Comparison of ENCODE assay signal across 8 cellular contexts in genomic region chr15:26082833-26083174, GRCh38.
DNase-seq lines count a peak whose midpoint lies in the region; FAIRE-seq lines count a peak whose summit lies in the region.

No MANE protein-coding gene starts in this region.

- H3K9ac ChIP-seq in mucosa of rectum (ENCODE audit: low read depth in 1 of 2, low read length in 2 of 2), result peak overlapping the region; percentile 66 to 72

- peak overlapping the region; percentile 78 for H3K4me3 Mint-ChIP-seq in dendritic cell treated with granulocyte-macrophage colony-stimulating factor and Interleukin-4, amounts not matched to agents 40 ng/mL and 50 ng/mL, for 4 days

- FAIRE-seq in RCC 7860 (lab: Jason Lieb, UNC), result no peak

- H3K9me3 ChIP-seq in mucosa of rectum (ENCODE audit: control insufficient read depth in 2 of 2, low read length in 2 of 2), result no peaks in the 10 kb centered on the region

- H3K27me3 ChIP-seq in mucosa of rectum (ENCODE audit: control insufficient read depth in 2 of 2, insufficient read depth in 2 of 2, low read length in 2 of 2), result no peaks in the 10 kb centered on the region

- no peaks in the 10 kb centered on the region for H3K9me3 Mint-ChIP-seq in dendritic cell treated with granulocyte-macrophage colony-stimulating factor and Interleukin-4, amounts not matched to agents 40 ng/mL and 50 ng/mL, for 4 days

- DNase-seq in NCI-H2227 (lab: John Stamatoyannopoulos, UW; ENCODE audit: unreplicated experiment), result peak; percentile 42
- no peak for DNase-seq in NCI-H2227 treated with DMSO at 0.1 percent for 48 hours (lab: John Stamatoyannopoulos, UW)
- DNase-seq in NCI-H526 treated with DMSO at 0.1 percent for 48 hours (lab: John Stamatoyannopoulos, UW), result peak; percentile 29
- no peak for DNase-seq in ecto neural progenitor cell (ENCODE audit: low spot score)
- no peak for DNase-seq in RCC 7860 (ENCODE audit: low spot score)
- DNase-seq in HuH-7 (ENCODE audit: low spot score), result no peak

- H3K36me3 Mint-ChIP-seq in dendritic cell treated with granulocyte-macrophage colony-stimulating factor and Interleukin-4, amounts not matched to agents 40 ng/mL and 50 ng/mL, for 4 days (ENCODE audit: low read depth), result no peaks in the 10 kb centered on the region

- peak overlapping the region; percentile 71 to 85 for H3K27ac ChIP-seq in mucosa of rectum (ENCODE audit: low read depth in 2 of 2, low read length in 2 of 2)

- H3K36me3 ChIP-seq in mucosa of rectum (ENCODE audit: control insufficient read depth in 2 of 2, insufficient read depth in 2 of 2, low read length in 2 of 2), result no peaks in the 10 kb centered on the region

- H3K27ac Mint-ChIP-seq in dendritic cell treated with granulocyte-macrophage colony-stimulating factor and Interleukin-4, amounts not matched to agents 40 ng/mL and 50 ng/mL, for 4 days, result peak overlapping the region; percentile 15

- H3K4me1 ChIP-seq in mucosa of rectum (ENCODE audit: control insufficient read depth in 2 of 2, insufficient read depth in 2 of 2, low read length in 2 of 2), result no peaks in the 10 kb centered on the region

- peaks cover 5% of the 10 kb centered on the region for H3K27me3 Mint-ChIP-seq in dendritic cell treated with granulocyte-macrophage colony-stimulating factor and Interleukin-4, amounts not matched to agents 40 ng/mL and 50 ng/mL, for 4 days

- peaks cover 16% of the 10 kb centered on the region for H3K4me1 Mint-ChIP-seq in dendritic cell treated with granulocyte-macrophage colony-stimulating factor and Interleukin-4, amounts not matched to agents 40 ng/mL and 50 ng/mL, for 4 days (ENCODE audit: low read depth)

- peak overlapping the region; percentile 66 to 71 for H3K4me3 ChIP-seq in mucosa of rectum (ENCODE audit: low read length in 2 of 2)

- intact Hi-C loops in dendritic cell treated with granulocyte-macrophage colony-stimulating factor and Interleukin-4, amounts not matched to agents 40 ng/mL and 50 ng/mL, for 4 days (cut with micrococcal nuclease), result loop anchor here (5.0 kb wide), 1 partner anchor 766 kb away; no protein-coding TSS in a partner anchor

Comparison
In these comparisons a context has a peak if more than half of its experiments do, and no peak if none do; other contexts are left out.
1. DNase-seq: peak in NCI-H2227 (single experiment) and NCI-H526 treated with DMSO at 0.1 percent for 48 hours (single experiment); none in NCI-H2227 treated with DMSO at 0.1 percent for 48 hours (single experiment), ecto neural progenitor cell (single experiment), RCC 7860 (single experiment) and HuH-7 (single experiment).